8 cellular contexts compared by ENCODE assay signal in the genomic region with DNA sequence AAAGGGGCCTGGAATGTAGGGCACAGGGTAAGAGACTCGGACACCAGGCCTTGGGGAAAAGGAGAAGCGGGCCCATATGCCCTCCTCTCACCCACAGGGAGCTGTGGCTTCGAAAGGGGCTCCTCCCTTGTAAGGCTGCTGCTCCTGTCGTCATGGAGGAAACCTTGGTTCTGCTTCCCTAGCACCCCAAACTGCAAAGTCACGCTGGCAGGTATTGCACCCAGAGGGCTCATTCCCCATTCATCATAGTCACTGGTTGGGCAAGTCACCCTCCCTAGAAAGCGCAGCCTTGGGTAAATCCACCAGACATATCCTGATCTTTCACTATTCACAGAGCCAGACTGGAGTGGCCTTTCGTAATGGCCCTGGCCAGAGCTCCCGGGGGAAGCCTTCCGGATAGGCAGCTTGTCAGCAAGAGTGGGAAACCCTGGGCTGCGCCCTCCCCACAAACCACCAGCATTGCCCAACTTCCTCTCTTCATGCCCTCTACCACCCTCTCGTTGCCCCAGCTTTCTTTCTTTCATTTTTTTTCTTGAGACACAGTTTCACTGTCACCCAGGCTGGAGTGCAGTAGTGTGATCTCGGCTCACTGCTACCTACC.
A peak's percentile ranks its signal among the peaks of the same experiment; 100 is the strongest.
DNase-seq lines count a peak whose midpoint lies in the region; ATAC-seq and TF ChIP-seq lines count a peak whose summit lies in the region.

No MANE protein-coding gene starts in this region.

- in situ Hi-C loops in GM13976 (cut with MboI; ENCODE audit: low sequenced_read_pairs, unreplicated experiment): no loop called here

- H3K4me1 ChIP-seq in neutrophil (ENCODE audit: control insufficient read depth in 1 of 2, insufficient read depth in 1 of 2, low read depth in 1 of 2, low read length in 1 of 2) (peaks cover 99 to 100% of the 10 kb centered on the region in 2 experiments), aorta (ENCODE audit: control insufficient read depth in 1 of 2, insufficient read depth in 2 of 2, low read length in 2 of 2) (no peaks in the 10 kb centered on the region)

- H3K9me3 Mint-ChIP-seq in T-helper 1 cell treated with Interleukin-12 subunit alpha and Interleukin-12 subunit beta and Interleukin-4 antibody, amounts not matched to agents 30 μg/mL and 1 μg/mL, for 36 hours: no peaks in the 10 kb centered on the region

- H3K36me3 ChIP-seq in neutrophil: no peaks in the 10 kb centered on the region
- no peaks in the 10 kb centered on the region for H3K36me3 ChIP-seq in aorta (ENCODE audit: control insufficient read depth in 1 of 2, insufficient read depth in 2 of 2, low read length in 1 of 2)

- peak overlapping the region; percentile 45 for H3K4me3 Mint-ChIP-seq in T-helper 1 cell treated with Interleukin-12 subunit alpha and Interleukin-12 subunit beta and Interleukin-4 antibody, amounts not matched to agents 30 μg/mL and 1 μg/mL, for 36 hours

- TF ChIP-seq CTCF in neutrophil (IDR thresholded peaks at IDR 0.05): peak; percentile 53
- no peak for TF ChIP-seq CTCF in GM13976 (IDR thresholded peaks at IDR 0.05; ENCODE audit: borderline replicate concordance, control extremely low read depth, extremely low read depth, insufficient read depth, missing control alignments)

- no peak overlapping the region for H3K27ac Mint-ChIP-seq in T-helper 1 cell treated with Interleukin-12 subunit alpha and Interleukin-12 subunit beta and Interleukin-4 antibody, amounts not matched to agents 30 μg/mL and 1 μg/mL, for 36 hours

- 72 to 73% methylated on average over 12 of the region's 12 CpGs for WGBS in aorta, 2 donors

- DNase-seq in central memory CD4-positive, alpha-beta T cell: peak; percentile 31
- peak; percentile 84 to 90 for DNase-seq in aorta
- no peak for DNase-seq in NCI-H748 treated with DMSO at 0.1 percent for 48 hours (lab: John Stamatoyannopoulos, UW)
- no peak for DNase-seq in GM13976 (ENCODE audit: low spot score)
- no peak for DNase-seq in cerebellar nuclear complex (lab: John Stamatoyannopoulos, UW)

- H3K4me3 ChIP-seq in neutrophil (ENCODE audit: low read depth in 1 of 2, low read length in 1 of 2) (peak overlapping the region; percentile 53 to 62), aorta (ENCODE audit: low read length in 2 of 2) (no peak overlapping the region)

- H3K36me3 Mint-ChIP-seq in T-helper 1 cell treated with Interleukin-12 subunit alpha and Interleukin-12 subunit beta and Interleukin-4 antibody, amounts not matched to agents 30 μg/mL and 1 μg/mL, for 36 hours (ENCODE audit: low read depth): no peaks in the 10 kb centered on the region

- no peaks in the 10 kb centered on the region for H3K27me3 Mint-ChIP-seq in T-helper 1 cell treated with Interleukin-12 subunit alpha and Interleukin-12 subunit beta and Interleukin-4 antibody, amounts not matched to agents 30 μg/mL and 1 μg/mL, for 36 hours (ENCODE audit: low read depth)

- peaks cover 9% of the 10 kb centered on the region for H3K4me1 Mint-ChIP-seq in T-helper 1 cell treated with Interleukin-12 subunit alpha and Interleukin-12 subunit beta and Interleukin-4 antibody, amounts not matched to agents 30 μg/mL and 1 μg/mL, for 36 hours (ENCODE audit: low read depth)

- no peaks in the 10 kb centered on the region for H3K27me3 ChIP-seq in neutrophil
- H3K27me3 ChIP-seq in aorta (ENCODE audit: control insufficient read depth in 1 of 2, insufficient read depth in 2 of 2, low read length in 1 of 2): no peaks in the 10 kb centered on the region

- peak; percentile 58 for ATAC-seq in GM18517 (IDR thresholded peaks at IDR 0.05; ENCODE audit: unreplicated experiment)
- ATAC-seq in aorta (ENCODE audit: low FRiP score): peak; percentile 69

- intact Hi-C loops in aorta (cut with DNase I): no loop called here

- H3K27ac ChIP-seq in neutrophil (peak overlapping the region; percentile 94), aorta (ENCODE audit: low read depth in 1 of 2, low read length in 2 of 2) (no peak overlapping the region)

- no peaks in the 10 kb centered on the region for H3K9me3 ChIP-seq in neutrophil
- H3K9me3 ChIP-seq in aorta (ENCODE audit: control insufficient read depth, low read length): no peaks in the 10 kb centered on the region

Comparison
In these comparisons a context has a peak if more than half of its experiments do, and no peak if none do; other contexts are left out.
1. DNase-seq: peak in central memory CD4-positive, alpha-beta T cell (single experiment) and aorta (2 of 2); none in NCI-H748 treated with DMSO at 0.1 percent for 48 hours (single experiment), GM13976 (single experiment) and cerebellar nuclear complex (0 of 2).
2. H3K4me3 ChIP-seq: peak in neutrophil (2 of 2); none in aorta (0 of 2).